In the genomic region with DNA sequence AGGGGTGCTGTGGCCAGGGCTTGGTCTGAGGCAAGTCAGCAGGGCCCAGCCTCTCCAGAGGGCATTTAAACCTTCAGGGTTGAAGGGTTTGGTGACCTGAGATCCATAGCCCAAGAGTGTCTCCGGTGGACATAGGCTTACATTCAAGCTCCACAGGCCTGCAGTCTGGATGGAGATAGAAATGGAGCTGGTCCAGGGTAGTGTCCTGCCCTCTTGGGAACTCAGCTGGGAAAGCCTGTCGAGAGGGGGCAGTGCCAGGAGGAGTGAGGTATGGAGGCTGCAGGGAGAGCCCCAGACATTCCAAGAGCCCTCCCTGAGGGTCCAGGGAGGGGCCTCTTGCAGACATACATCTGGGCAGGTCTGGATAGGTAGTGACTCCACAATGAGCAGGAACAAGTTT, we compare ENCODE assay signal across 20 cellular contexts.
A peak's percentile ranks its signal among the peaks of the same experiment; 100 is the strongest.
DNase-seq lines count a peak whose midpoint lies in the region; ATAC-seq and TF ChIP-seq lines count a peak whose summit lies in the region.
"Had no signal": no experiment of that assay in that cellular context is flagged by ENCODE, and none has a peak within 500 bp of the region (broad histone marks: within the 10 kb centered on the region; RNA-seq: fewer than 3 reads in every experiment).

No MANE protein-coding gene starts in this region.

- 74 to 76% methylated on average over 2 of the region's 2 CpGs for whole genome bisulfite sequencing in heart right ventricle, 2 donors
- WGBS in lung, 2 donors = 86 to 90% methylated on average over 2 of the region's 2 CpGs

- DNase-seq in cardiac septum (ENCODE audit: low spot score) = peak; percentile 12
- no peak for DNase-seq in heart right ventricle
- DNase-seq in cerebellar cortex (ENCODE audit: low spot score) = peak; percentile 1
- DNase-seq in lung (ENCODE audit: low spot score) = peak; percentile 22
- DNase-seq in Kasumi-1 (lab: John Stamatoyannopoulos, UW) = no peak
- DNase-seq in EL = no peak
- DNase-seq: ACHN; activated CD4-positive, alpha-beta T cell treated with anti-CD3 and anti-CD28 coated beads for 36 hours; activated gamma-delta T cell treated with Interleukin-2 at 50 U/mL for 16 hours; brain microvascular endothelial cell; CD4-positive, CD25-positive, alpha-beta regulatory T cell; DMS79; mammary epithelial cell; NCI-H526 treated with DMSO at 0.1 percent for 48 hours; retina; SW 1271; uterus had no signal

- H3K36me3 ChIP-seq in heart right ventricle = no peaks in the 10 kb centered on the region
- H3K36me3 ChIP-seq in lung (ENCODE audit: control insufficient read depth in 2 of 2, insufficient read depth in 2 of 2, low read length in 2 of 2) = no peaks in the 10 kb centered on the region
- H3K36me3 ChIP-seq: brain microvascular endothelial cell, uterus had no signal

- intact Hi-C loops in cardiac septum (cut with DNase I) = no loop called here
- intact Hi-C loops in heart right ventricle (cut with DNase I) = no loop called here

- TF ChIP-seq CTCF in heart right ventricle (IDR thresholded peaks at IDR 0.05) (no peak), lung (IDR thresholded peaks at IDR 0.05; ENCODE audit: control extremely low read depth, extremely low read depth) (no peak)

- H3K27me3 ChIP-seq in heart right ventricle (peaks cover 0 to 34% (median 13%) of the 10 kb centered on the region in 7 donors), lung (ENCODE audit: control insufficient read depth, insufficient read depth) (no peaks in the 10 kb centered on the region)
- H3K27me3 ChIP-seq: hepatocyte, uterus had no signal

- H3K9me3 ChIP-seq in heart right ventricle (no peaks in the 10 kb centered on the region), lung (ENCODE audit: control insufficient read depth in 2 of 2, insufficient read depth in 1 of 2, low read length in 1 of 2) (peaks cover 0 to 6% of the 10 kb centered on the region in 2 donors)
- H3K9me3 ChIP-seq: uterus had no signal

- H3K4me3 ChIP-seq in heart right ventricle = no peak overlapping the region
- no peak overlapping the region for H3K4me3 ChIP-seq in lung
- H3K4me3 ChIP-seq: hepatocyte, uterus had no signal

- H3K4me1 ChIP-seq in heart right ventricle = peaks cover 0 to 8% (median 0%) of the 10 kb centered on the region in 9 donors
- H3K4me1 ChIP-seq in lung (ENCODE audit: control insufficient read depth in 2 of 2, insufficient read depth in 2 of 2, low read length in 2 of 2) = no peaks in the 10 kb centered on the region
- H3K4me1 ChIP-seq: uterus had no signal

- ATAC-seq in heart right ventricle (no peak), lung (ENCODE audit: insufficient read depth, low FRiP score) (no peak), GM19467 (IDR thresholded peaks at IDR 0.05; ENCODE audit: unreplicated experiment) (no peak), HG03354 (IDR thresholded peaks at IDR 0.05; ENCODE audit: poor library complexity, severe bottlenecking, unreplicated experiment) (no peak)
- ATAC-seq: activated CD4-positive, alpha-beta T cell treated with anti-CD3 and anti-CD28 coated beads for 36 hours had no signal

- H3K27ac ChIP-seq in heart right ventricle = no peak overlapping the region
- H3K27ac ChIP-seq in lung (ENCODE audit: low read depth in 1 of 2, low read length in 1 of 2) = no peak overlapping the region
- H3K27ac ChIP-seq: brain microvascular endothelial cell, hepatocyte, uterus had no signal

Comparison
In these comparisons a context has a peak if more than half of its experiments do, and no peak if none do; other contexts are left out.
1. DNase-seq: peak in cardiac septum (single experiment), cerebellar cortex (single experiment) and lung (single experiment); none in heart right ventricle (0 of 2), Kasumi-1 (0 of 2) and EL (single experiment).